In genomic region chr3:142007710-142008399, GRCh38 we compare ENCODE assay signal across 28 cellular contexts.
A peak's percentile ranks its signal among the peaks of the same experiment; 100 is the strongest.
DNase-seq lines count a peak whose midpoint lies in the region; ATAC-seq and TF ChIP-seq lines count a peak whose summit lies in the region.
"Had no signal": no experiment of that assay in that cellular context is flagged by ENCODE, and none has a peak within 500 bp of the region (broad histone marks: within the 10 kb centered on the region; RNA-seq: fewer than 3 reads in every experiment).

No MANE protein-coding gene starts in this region.

- H3K4me3 ChIP-seq in WERI-Rb-1 (ENCODE audit: low read depth, low read length) (no peak overlapping the region), mesendoderm (ENCODE audit: low read length) (no peak overlapping the region)
- H3K4me3 ChIP-seq: adrenal gland, body of pancreas, lower lobe of right lung, pancreas, suprapubic skin, upper lobe of right lung had no signal

- H3K4ac ChIP-seq in mesendoderm (ENCODE audit: low read depth, low read length): no peak overlapping the region

- peaks cover 1% of the 10 kb centered on the region for H3K79me1 ChIP-seq in mesendoderm (ENCODE audit: low read length)

- no peak overlapping the region for H4K8ac ChIP-seq in mesendoderm (ENCODE audit: low read depth, low read length)

- H3K4me1 ChIP-seq in mesendoderm (ENCODE audit: control insufficient read depth, low read depth, low read length): no peaks in the 10 kb centered on the region
- H3K4me1 ChIP-seq: adrenal gland, body of pancreas, lower lobe of right lung, pancreas, suprapubic skin, upper lobe of right lung had no signal

- H3K56ac ChIP-seq in mesendoderm (ENCODE audit: low read length): no peak overlapping the region

- no peak overlapping the region for H3K27ac ChIP-seq in WERI-Rb-1
- H3K27ac ChIP-seq in mesendoderm (ENCODE audit: low read depth, low read length): no peak overlapping the region
- H3K27ac ChIP-seq: adrenal gland, body of pancreas, lower lobe of right lung, pancreas, suprapubic skin, upper lobe of right lung had no signal

- H3K27ac Mint-ChIP-seq in activated naive CD8-positive, alpha-beta T cell treated with anti-CD3 and anti-CD28 coated beads for 36 hours: peak overlapping the region; percentile 4
- no peak overlapping the region for H3K27ac Mint-ChIP-seq in activated naive CD8-positive, alpha-beta T cell treated with anti-CD3 and anti-CD28 coated beads, Interleukin-2, amount 50 U/mL, for 24 hours
- H3K27ac Mint-ChIP-seq: activated B cell treated with CpG ODN at 0.5 μM for 24 hours; activated CD4-positive, alpha-beta T cell treated with anti-CD3 and anti-CD28 coated beads, Interleukin-2, amount 10 ng/mL, durations not matched to agents 7 days and 5 days had no signal

- TF ChIP-seq CTCF in WERI-Rb-1 (IDR thresholded peaks at IDR 0.05; ENCODE audit: low read depth, low read length): no peak

- H3K27me3 Mint-ChIP-seq in activated naive CD8-positive, alpha-beta T cell treated with anti-CD3 and anti-CD28 coated beads for 36 hours: no peaks in the 10 kb centered on the region
- H3K27me3 Mint-ChIP-seq in activated naive CD8-positive, alpha-beta T cell treated with anti-CD3 and anti-CD28 coated beads, Interleukin-2, amount 50 U/mL, for 24 hours: no peaks in the 10 kb centered on the region
- H3K27me3 Mint-ChIP-seq: activated B cell treated with CpG ODN at 0.5 μM for 24 hours; activated CD4-positive, alpha-beta T cell treated with anti-CD3 and anti-CD28 coated beads, Interleukin-2, amount 10 ng/mL, durations not matched to agents 7 days and 5 days; CD4-positive, CD25-positive, alpha-beta regulatory T cell had no signal

- H3K4me1 Mint-ChIP-seq in activated naive CD8-positive, alpha-beta T cell treated with anti-CD3 and anti-CD28 coated beads for 36 hours: no peaks in the 10 kb centered on the region
- no peaks in the 10 kb centered on the region for H3K4me1 Mint-ChIP-seq in activated naive CD8-positive, alpha-beta T cell treated with anti-CD3 and anti-CD28 coated beads, Interleukin-2, amount 50 U/mL, for 24 hours
- H3K4me1 Mint-ChIP-seq: activated B cell treated with CpG ODN at 0.5 μM for 24 hours; activated CD4-positive, alpha-beta T cell treated with anti-CD3 and anti-CD28 coated beads, Interleukin-2, amount 10 ng/mL, durations not matched to agents 7 days and 5 days had no signal

- no peaks in the 10 kb centered on the region for H3K36me3 Mint-ChIP-seq in activated naive CD8-positive, alpha-beta T cell treated with anti-CD3 and anti-CD28 coated beads for 36 hours
- no peaks in the 10 kb centered on the region for H3K36me3 Mint-ChIP-seq in activated naive CD8-positive, alpha-beta T cell treated with anti-CD3 and anti-CD28 coated beads, Interleukin-2, amount 50 U/mL, for 24 hours (ENCODE audit: low read depth)

- H2BK15ac ChIP-seq in mesendoderm (replicated peaks; ENCODE audit: low read depth): no peak overlapping the region

- no peak overlapping the region for H3K4me2 ChIP-seq in mesendoderm (ENCODE audit: low read length)

- WGBS in mesendoderm (ENCODE audit: extremely low coverage, insufficient coverage, low lambda C conversion rate): no CpG with 5 or more reads among the region's 8 CpGs

- H2AK5ac ChIP-seq in mesendoderm (ENCODE audit: low read length): no peak overlapping the region

- DNase-seq in activated naive CD8-positive, alpha-beta T cell treated with anti-CD3 and anti-CD28 coated beads for 36 hours: no peak
- DNase-seq in activated naive CD8-positive, alpha-beta T cell treated with anti-CD3 and anti-CD28 coated beads, Interleukin-2, amount 50 U/mL, for 24 hours: no peak
- peak; percentile 9 for DNase-seq in WERI-Rb-1
- DNase-seq in mesendoderm: peak; percentile 20
- DNase-seq in activated CD4-positive, alpha-beta T cell treated with anti-CD3 and anti-CD28 coated beads, Interleukin-2, amount 50 U/mL, for 48 hours: no peak
- no peak for DNase-seq in OCI-M1 (lab: John Stamatoyannopoulos, UW)
- DNase-seq: activated B cell treated with CpG ODN at 0.5 μM for 24 hours; activated CD4-positive, alpha-beta T cell treated with anti-CD3 and anti-CD28 coated beads, Interleukin-2, amount 10 ng/mL, durations not matched to agents 7 days and 5 days; activated naive CD4-positive, alpha-beta T cell treated with Interleukin-2 at 50 U/mL for 16 hours; adrenal gland; body of pancreas; CD4-positive, CD25-positive, alpha-beta regulatory T cell; DMS79 treated with DMSO at 0.1 percent for 48 hours; foreskin melanocyte; GF-D8; KBM-7; lower lobe of right lung; NCI-H1417; NCI-H2081; NCI-H748 treated with DMSO at 0.1 percent for 48 hours; pancreas; small intestine; stimulated activated naive CD4-positive, alpha-beta T cell treated with Interleukin-2 at 50 U/mL for 16 hours; T1000; upper lobe of right lung had no signal

- no peak overlapping the region for H3K18ac ChIP-seq in mesendoderm (ENCODE audit: low read length)

- no peak overlapping the region for H2BK5ac ChIP-seq in mesendoderm (ENCODE audit: low read length)

- H3K9ac ChIP-seq in mesendoderm (ENCODE audit: low read length): no peak overlapping the region

- H3K9me3 Mint-ChIP-seq in activated naive CD8-positive, alpha-beta T cell treated with anti-CD3 and anti-CD28 coated beads for 36 hours: no peaks in the 10 kb centered on the region
- no peaks in the 10 kb centered on the region for H3K9me3 Mint-ChIP-seq in activated naive CD8-positive, alpha-beta T cell treated with anti-CD3 and anti-CD28 coated beads, Interleukin-2, amount 50 U/mL, for 24 hours
- H3K9me3 Mint-ChIP-seq: activated B cell treated with CpG ODN at 0.5 μM for 24 hours; activated CD4-positive, alpha-beta T cell treated with anti-CD3 and anti-CD28 coated beads, Interleukin-2, amount 10 ng/mL, durations not matched to agents 7 days and 5 days; CD4-positive, CD25-positive, alpha-beta regulatory T cell had no signal

- no peak overlapping the region for H4K5ac ChIP-seq in mesendoderm (ENCODE audit: low read length)

- no peak overlapping the region for H2BK120ac ChIP-seq in mesendoderm (ENCODE audit: low read depth, low read length)

- no peaks in the 10 kb centered on the region for H3K36me3 ChIP-seq in WERI-Rb-1
- no peaks in the 10 kb centered on the region for H3K36me3 ChIP-seq in mesendoderm (ENCODE audit: control insufficient read depth, insufficient read depth, low read length)
- H3K36me3 ChIP-seq: adrenal gland, lower lobe of right lung, pancreas had no signal

- no peak for ATAC-seq in activated naive CD8-positive, alpha-beta T cell treated with anti-CD3 and anti-CD28 coated beads, Interleukin-2, amount 50 U/mL, for 24 hours
- no peak for ATAC-seq in GM19452 (IDR thresholded peaks at IDR 0.05; ENCODE audit: unreplicated experiment)
- no peak for ATAC-seq in GM21367 (IDR thresholded peaks at IDR 0.05; ENCODE audit: unreplicated experiment)
- ATAC-seq: body of pancreas, lower lobe of right lung, pancreas, upper lobe of right lung had no signal

- H3K4me3 Mint-ChIP-seq in activated naive CD8-positive, alpha-beta T cell treated with anti-CD3 and anti-CD28 coated beads for 36 hours: no peak overlapping the region
- no peak overlapping the region for H3K4me3 Mint-ChIP-seq in activated naive CD8-positive, alpha-beta T cell treated with anti-CD3 and anti-CD28 coated beads, Interleukin-2, amount 50 U/mL, for 24 hours
- H3K4me3 Mint-ChIP-seq: activated B cell treated with CpG ODN at 0.5 μM for 24 hours; activated CD4-positive, alpha-beta T cell treated with anti-CD3 and anti-CD28 coated beads, Interleukin-2, amount 10 ng/mL, durations not matched to agents 7 days and 5 days; CD4-positive, CD25-positive, alpha-beta regulatory T cell had no signal

- H3K9me3 ChIP-seq in WERI-Rb-1 (ENCODE audit: severe bottlenecking): no peaks in the 10 kb centered on the region
- H3K9me3 ChIP-seq: adrenal gland, body of pancreas, lower lobe of right lung, pancreas, suprapubic skin, upper lobe of right lung had no signal

- peaks cover 12% of the 10 kb centered on the region for H3K79me2 ChIP-seq in mesendoderm (ENCODE audit: control insufficient read depth, insufficient read depth, low read length)

- no peaks in the 10 kb centered on the region for H3K27me3 ChIP-seq in WERI-Rb-1 (ENCODE audit: insufficient read depth, low read depth, severe bottlenecking)
- no peaks in the 10 kb centered on the region for H3K27me3 ChIP-seq in mesendoderm (ENCODE audit: insufficient read depth, low read length, poor library complexity)
- H3K27me3 ChIP-seq: adrenal gland, body of pancreas, pancreas, suprapubic skin, upper lobe of right lung had no signal

- H3K23ac ChIP-seq in mesendoderm (ENCODE audit: low read length): no peak overlapping the region

Comparison
In these comparisons a context has a peak if more than half of its experiments do, and no peak if none do; other contexts are left out.
1. DNase-seq: peak in WERI-Rb-1 (single experiment) and mesendoderm (single experiment); none in activated naive CD8-positive, alpha-beta T cell treated with anti-CD3 and anti-CD28 coated beads for 36 hours (single experiment), activated naive CD8-positive, alpha-beta T cell treated with anti-CD3 and anti-CD28 coated beads, Interleukin-2, amount 50 U/mL, for 24 hours (single experiment), activated CD4-positive, alpha-beta T cell treated with anti-CD3 and anti-CD28 coated beads, Interleukin-2, amount 50 U/mL, for 48 hours (0 of 2) and OCI-M1 (single experiment).